8 cellular contexts compared by ENCODE assay signal in genomic region chr12:57740656-57741412, GRCh38. TPM values are rescaled to one million over a fixed set of nuclear protein-coding genes. Genes with fewer than 3 reads are reported as not detected.
DNase-seq lines count a peak whose midpoint lies in the region; ATAC-seq, FAIRE-seq and TF ChIP-seq lines count a peak whose summit lies in the region.

No MANE protein-coding gene starts in this region.

- H3K36me3 Mint-ChIP-seq in MCF 10A (ENCODE audit: insufficient read depth, unreplicated experiment): peaks cover 10% of the 10 kb centered on the region

- H3K4me3 ChIP-seq in SJSA1: no peak overlapping the region

- TF ChIP-seq CTCF in MCF 10A (IDR thresholded peaks at IDR 0.05; ENCODE audit: unreplicated experiment): no peak

- H3K27ac ChIP-seq in SJSA1: no peak overlapping the region

- H3K4me3 Mint-ChIP-seq in MCF 10A (ENCODE audit: unreplicated experiment): no peak overlapping the region

- H3K27me3 ChIP-seq in SJSA1 (replicated peaks): peaks cover 81% of the 10 kb centered on the region

- DNase-seq in SJSA1 (ENCODE audit: low read depth in 1 of 2, low spot score in 2 of 2) (peak; percentile 75 to 83), MCF 10A (ENCODE audit: unreplicated experiment) (no peak), H54 (ENCODE audit: insufficient read length, low spot score) (no peak), iPS-NIHi11 (ENCODE audit: low spot score) (no peak)
- DNase-seq in activated naive CD8-positive, alpha-beta T cell treated with anti-CD3 and anti-CD28 coated beads, Interleukin-2, amount 50 U/mL, for 16 hours (ENCODE audit: low read depth, low spot score): peak; percentile 31
- DNase-seq in stimulated activated CD4-positive, alpha-beta T cell treated with anti-CD3 and anti-CD28 coated beads, Interleukin-2, amount 100 ng/mL, for 24 hours: peak; percentile 72 to 73

- H3K27ac Mint-ChIP-seq in MCF 10A (ENCODE audit: low read depth, unreplicated experiment): no peak overlapping the region

- intact Hi-C loops in MCF 10A (cut with micrococcal nuclease): no loop called here

- ATAC-seq in GM18519 (IDR thresholded peaks at IDR 0.05; ENCODE audit: low FRiP score, unreplicated experiment): peak; percentile 43
- peak; percentile 37 for ATAC-seq in HG02763 (IDR thresholded peaks at IDR 0.05; ENCODE audit: unreplicated experiment)

- peaks cover 41% of the 10 kb centered on the region for H3K4me1 ChIP-seq in SJSA1 (replicated peaks)

- FAIRE-seq in H54 (lab: Jason Lieb, UNC): no peak

- peaks cover 14% of the 10 kb centered on the region for H3K4me1 Mint-ChIP-seq in MCF 10A (ENCODE audit: insufficient read depth, unreplicated experiment)

- peaks cover 47% of the 10 kb centered on the region for H3K27me3 Mint-ChIP-seq in MCF 10A (ENCODE audit: insufficient read depth, unreplicated experiment)

- H3K36me3 ChIP-seq in SJSA1: peaks cover 17% of the 10 kb centered on the region

- CTCF ChIA-PET in MCF 10A (lab: Yijun Ruan, JAX): interaction anchor here (0.6 to 1.6 kb wide), 3 partner anchors 15 to 270 kb away, joined by 3 to 11 read pairs (median 4); no protein-coding TSS in a partner anchor

- peaks cover 12% of the 10 kb centered on the region for H3K9me3 ChIP-seq in SJSA1 (replicated peaks)

- BruUV-seq in MCF 10A (replicated peaks; lab: Mats Ljungman, UMichigan): no TSS peak

- no peak for TF ChIP-seq POLR2A in H54 (IDR thresholded peaks at IDR 0.05; ENCODE audit: low read depth, low read length)

- H3K9me3 Mint-ChIP-seq in MCF 10A (ENCODE audit: unreplicated experiment): no peaks in the 10 kb centered on the region

- POLR2A ChIA-PET in MCF 10A (lab: Yijun Ruan, JAX): interaction anchor here (0.6 to 1.8 kb wide), 3 partner anchors 15 to 174 kb away, joined by 4 read pairs; no protein-coding TSS in a partner anchor

RNA-seq across cellular contexts. Expression of gene AGAP2, which starts 2.3 kb away (rescaled TPM):
- total RNA-seq in SJSA1 (2014; rRNA removed; shearing (Covaris generic)): 0.78 and 0.89 TPM in 2 replicates
- total RNA-seq in MCF 10A (2022): 0.19 TPM in 1 of 2 replicates, not detected in the other

RNA-seq across cellular contexts. Expression of gene TSPAN31, which starts 4.0 kb away (rescaled TPM):
- total RNA-seq in SJSA1 (2014; rRNA removed; shearing (Covaris generic)): 429 and 571 TPM in 2 replicates
- total RNA-seq in MCF 10A (2022): 24.8 and 30.9 TPM in 2 replicates

RNA-seq across cellular contexts. Expression of gene CDK4, which starts 11.3 kb away (rescaled TPM):
- total RNA-seq in SJSA1 (2014; rRNA removed; shearing (Covaris generic)): 3,953 and 4,723 TPM in 2 replicates
- total RNA-seq in MCF 10A (2022): 117 and 123 TPM in 2 replicates

RNA-seq across cellular contexts. Expression of gene MARCHF9, which starts 14.1 kb away (rescaled TPM):
- total RNA-seq in SJSA1 (2014; rRNA removed; shearing (Covaris generic)): 88.7 and 107 TPM in 2 replicates
- 8.7 and 12.5 TPM in 2 replicates for total RNA-seq in MCF 10A (2022)

RNA-seq across cellular contexts. Expression of gene CYP27B1, which starts 26.0 kb away (rescaled TPM):
- 12.9 and 21.9 TPM in 2 replicates for total RNA-seq in SJSA1 (2014; rRNA removed; shearing (Covaris generic))
- total RNA-seq in MCF 10A (2022): 12.6 and 27.5 TPM in 2 replicates

Comparison
In these comparisons a context has a peak if more than half of its experiments do, and no peak if none do; other contexts are left out.
1. DNase-seq: peak in SJSA1 (2 of 2), activated naive CD8-positive, alpha-beta T cell treated with anti-CD3 and anti-CD28 coated beads, Interleukin-2, amount 50 U/mL, for 16 hours (single experiment) and stimulated activated CD4-positive, alpha-beta T cell treated with anti-CD3 and anti-CD28 coated beads, Interleukin-2, amount 100 ng/mL, for 24 hours (2 of 2); none in MCF 10A (single experiment), H54 (single experiment) and iPS-NIHi11 (single experiment).
2. RNA of gene TSPAN31, which starts 4.0 kb away (total RNA-seq): 429 to 571 TPM in SJSA1; 24.8 to 30.9 TPM in MCF 10A; every median in the first group is over 10 times any median in the second.
3. RNA of gene CDK4, which starts 11.3 kb away (total RNA-seq): 3,953 to 4,723 TPM in SJSA1; 117 to 123 TPM in MCF 10A; every median in the first group is over 10 times any median in the second.